In genomic region chr12:79566452-79566851, GRCh38 we compare ENCODE assay signal across 1 cellular context.
A peak's percentile ranks its signal among the peaks of the same experiment; 100 is the strongest.
TF ChIP-seq lines count a peak whose summit lies in the region.

No MANE protein-coding gene starts in this region.

TF ChIP-seq in HepG2, 621 proteins besides CTCF, POLR2A, EP300 and RAD21 (continued from another document and continues in another):
- TF ChIP-seq ZFP62 (CRISPR knock-in tag; IDR thresholded peaks at IDR 0.05) (no peak), TBP (CRISPR knock-in tag; IDR thresholded peaks at IDR 0.05) (no peak), ZNF775 (CRISPR knock-in tag; IDR thresholded peaks at IDR 0.05; ENCODE audit: borderline replicate concordance) (no peak), TEAD3 (CRISPR knock-in tag; optimal IDR thresholded peaks at IDR 0.05; ENCODE audit: borderline replicate concordance) (peak; percentile 97), RCOR2 (CRISPR knock-in tag; IDR thresholded peaks at IDR 0.05) (peak; percentile 59; the same call in 1 of the 2 replicates), PAXIP1 (CRISPR knock-in tag; conservative IDR thresholded peaks at IDR 0.05) (peak; percentile 73), TFDP1 (CRISPR knock-in tag; IDR thresholded peaks at IDR 0.05; ENCODE audit: borderline replicate concordance) (no peak), FOXK2 (IDR thresholded peaks at IDR 0.05) (peak; percentile 54; the same call in 1 of the 2 replicates), SOX5 (CRISPR knock-in tag; IDR thresholded peaks at IDR 0.05; ENCODE audit: borderline replicate concordance) (peak; percentile 82), ZKSCAN5 (CRISPR knock-in tag; IDR thresholded peaks at IDR 0.05) (no peak), MLX (CRISPR knock-in tag; IDR thresholded peaks at IDR 0.05) (peak; percentile 69; the same call in 1 of the 2 replicates), RFXAP (CRISPR knock-in tag; IDR thresholded peaks at IDR 0.05; ENCODE audit: borderline replicate concordance) (peak; percentile 51; the same call in 1 of the 2 replicates), PITX1 (CRISPR knock-in tag; IDR thresholded peaks at IDR 0.05) (no peak), MYPOP (CRISPR knock-in tag; IDR thresholded peaks at IDR 0.05) (peak; percentile 75; the same call in 1 of the 2 replicates), GFI1 (CRISPR knock-in tag; IDR thresholded peaks at IDR 0.05; ENCODE audit: borderline replicate concordance) (0 out of 2 replicates have a peak, but pooled peaks have one; percentile 36), ZNF792 (CRISPR knock-in tag; IDR thresholded peaks at IDR 0.05) (0 out of 2 replicates have a peak, but pooled peaks have one; percentile 17), PCBP2 (optimal IDR thresholded peaks at IDR 0.05; ENCODE audit: low read depth, low read length, poor library complexity, severe bottlenecking) (no peak), ZNF543 (CRISPR knock-in tag; IDR thresholded peaks at IDR 0.05) (no peak), SAP130 (CRISPR knock-in tag; IDR thresholded peaks at IDR 0.05; ENCODE audit: low read depth) (peak; percentile 72), ZNF878 (CRISPR knock-in tag; IDR thresholded peaks at IDR 0.05) (peak; percentile 89; the same call in 1 of the 2 replicates), ZSCAN22 (CRISPR knock-in tag; IDR thresholded peaks at IDR 0.05) (no peak), ZNF746 (CRISPR knock-in tag; IDR thresholded peaks at IDR 0.05) (no peak), HOXA9 (CRISPR knock-in tag; IDR thresholded peaks at IDR 0.05; ENCODE audit: borderline replicate concordance) (no peak), RXRA (CRISPR knock-in tag; IDR thresholded peaks at IDR 0.05) (no peak), ZNF547 (CRISPR knock-in tag; IDR thresholded peaks at IDR 0.05) (no peak), ZNF331 (CRISPR knock-in tag; IDR thresholded peaks at IDR 0.05) (peak; percentile 17; the same call in 1 of the 2 replicates), ZNF772 (CRISPR knock-in tag; IDR thresholded peaks at IDR 0.05) (no peak), ELF4 (CRISPR knock-in tag; IDR thresholded peaks at IDR 0.05; ENCODE audit: borderline replicate concordance) (0 out of 2 replicates have a peak, but pooled peaks have one; percentile 32), ISX (CRISPR knock-in tag; conservative IDR thresholded peaks at IDR 0.05) (no peak), MYC (CRISPR knock-in tag; IDR thresholded peaks at IDR 0.05; ENCODE audit: borderline replicate concordance) (no peak), REL (CRISPR knock-in tag; conservative IDR thresholded peaks at IDR 0.05) (no peak), MED1 (CRISPR knock-in tag; IDR thresholded peaks at IDR 0.05) (peak; percentile 96), ARID3A (IDR thresholded peaks at IDR 0.05; ENCODE audit: low read depth, low read length) (no peak; the same call in none of the 2 replicates), ZNF720 (CRISPR knock-in tag; IDR thresholded peaks at IDR 0.05) (no peak), THAP8 (CRISPR knock-in tag; IDR thresholded peaks at IDR 0.05; ENCODE audit: borderline replicate concordance) (no peak), FOXA1 (IDR thresholded peaks at IDR 0.05) (peak; percentile 68), FOXA1 (CRISPR knock-in tag; IDR thresholded peaks at IDR 0.05) (peak; percentile 31; the same call in 1 of the 2 replicates), SNAPC5 (CRISPR knock-in tag; IDR thresholded peaks at IDR 0.05; ENCODE audit: borderline replicate concordance) (no peak), HOMEZ (CRISPR knock-in tag; IDR thresholded peaks at IDR 0.05; ENCODE audit: low read depth) (peak; percentile 64; the same call in 1 of the 2 replicates), ZNF484 (CRISPR knock-in tag; IDR thresholded peaks at IDR 0.05; ENCODE audit: borderline replicate concordance, low read depth) (no peak), FOXO1 (CRISPR knock-in tag; IDR thresholded peaks at IDR 0.05) (peak; percentile 65; the same call in 1 of the 2 replicates), SAFB2 (CRISPR knock-in tag; IDR thresholded peaks at IDR 0.05; ENCODE audit: borderline replicate concordance, low read depth) (no peak), SNAI1 (CRISPR knock-in tag; IDR thresholded peaks at IDR 0.05; ENCODE audit: borderline replicate concordance) (no peak), PTBP1 (IDR thresholded peaks at IDR 0.05; ENCODE audit: low read depth, low read length, poor library complexity, severe bottlenecking) (no peak), IRF1 (CRISPR knock-in tag; IDR thresholded peaks at IDR 0.05; ENCODE audit: low read depth) (no peak), ZNF276 (CRISPR knock-in tag; IDR thresholded peaks at IDR 0.05; ENCODE audit: low read depth) (no peak), ARID5B (CRISPR knock-in tag; IDR thresholded peaks at IDR 0.05) (peak; percentile 86), MXD4 (CRISPR knock-in tag; IDR thresholded peaks at IDR 0.05) (0 out of 2 replicates have a peak, but pooled peaks have one; percentile 40), NPAS2 (CRISPR knock-in tag; IDR thresholded peaks at IDR 0.05; ENCODE audit: borderline replicate concordance) (no peak), RXRB (CRISPR knock-in tag; IDR thresholded peaks at IDR 0.05; ENCODE audit: borderline replicate concordance) (peak; percentile 61), EEA1 (CRISPR knock-in tag; IDR thresholded peaks at IDR 0.05; ENCODE audit: borderline replicate concordance) (no peak)
